1 cellular context compared by ENCODE assay signal in the genomic region with DNA sequence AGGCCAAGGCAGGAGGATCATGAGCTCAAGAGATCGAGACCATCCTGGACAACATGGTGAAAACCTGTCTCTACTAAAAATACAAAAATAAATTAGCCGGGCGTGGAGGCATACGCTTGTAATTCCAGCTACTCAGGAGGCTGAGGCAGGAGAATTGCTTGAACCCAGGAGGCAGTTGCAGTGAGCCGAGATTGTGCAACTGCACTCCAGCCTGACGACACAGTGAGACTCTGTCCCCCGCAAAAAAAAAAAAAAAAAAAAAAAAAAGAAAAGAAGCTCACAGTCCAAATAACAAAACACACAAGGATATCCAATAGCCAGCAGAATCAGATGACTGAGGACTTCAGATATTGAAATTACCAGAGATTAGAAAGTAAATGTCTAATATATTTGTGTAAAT.
A peak's percentile ranks its signal among the peaks of the same experiment; 100 is the strongest.
TF ChIP-seq lines count a peak whose summit lies in the region.

No MANE protein-coding gene starts in this region.

TF ChIP-seq in H1, 55 proteins besides CTCF, POLR2A, EP300 and RAD21:
- TF ChIP-seq, protein P1, sequence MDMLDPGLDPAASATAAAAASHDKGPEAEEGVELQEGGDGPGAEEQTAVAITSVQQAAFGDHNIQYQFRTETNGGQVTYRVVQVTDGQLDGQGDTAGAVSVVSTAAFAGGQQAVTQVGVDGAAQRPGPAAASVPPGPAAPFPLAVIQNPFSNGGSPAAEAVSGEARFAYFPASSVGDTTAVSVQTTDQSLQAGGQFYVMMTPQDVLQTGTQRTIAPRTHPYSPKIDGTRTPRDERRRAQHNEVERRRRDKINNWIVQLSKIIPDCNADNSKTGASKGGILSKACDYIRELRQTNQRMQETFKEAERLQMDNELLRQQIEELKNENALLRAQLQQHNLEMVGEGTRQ (IDR thresholded peaks at IDR 0.05; ENCODE audit: low read length): no peak
- TF ChIP-seq CEBPB (IDR thresholded peaks at IDR 0.05; ENCODE audit: low read depth, low read length): 0 out of 2 replicates have a peak, but pooled peaks have one; percentile 4
- TF ChIP-seq JUND (IDR thresholded peaks at IDR 0.05; ENCODE audit: low read length): no peak
